In the genomic region with DNA sequence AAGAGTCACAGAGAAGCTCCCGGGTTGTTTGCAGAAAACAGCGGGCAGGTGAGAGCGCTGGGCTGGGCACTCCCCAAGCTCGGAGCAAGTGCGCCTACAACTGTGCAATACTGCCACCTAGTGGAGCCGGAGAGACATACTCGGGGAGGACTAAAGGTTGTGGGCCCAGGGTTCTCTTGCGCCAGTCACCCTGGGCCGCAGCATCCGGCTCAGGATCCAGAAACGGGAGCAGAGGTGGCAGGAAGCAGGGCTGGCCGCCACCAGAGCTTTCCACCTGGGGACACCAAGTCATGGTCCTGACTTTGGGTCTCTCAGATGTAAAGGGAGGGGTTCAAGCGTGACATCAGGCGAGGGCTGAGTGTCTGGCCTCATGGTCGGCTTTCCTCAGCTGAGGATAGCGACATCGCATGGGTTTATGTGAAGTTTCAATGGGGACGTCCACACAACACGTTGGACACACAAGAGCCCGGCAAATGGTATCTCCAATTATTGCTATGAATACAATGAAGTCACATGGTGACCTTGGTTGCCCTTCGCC, we compare ENCODE assay signal across 8 cellular contexts. TPM values are rescaled to one million over a fixed set of nuclear protein-coding genes. Genes with fewer than 3 reads are reported as not detected.
DNase-seq lines count a peak whose midpoint lies in the region; ATAC-seq and TF ChIP-seq lines count a peak whose summit lies in the region.

No MANE protein-coding gene starts in this region.

- no peak overlapping the region for H3K4me3 ChIP-seq in coronary artery
- no peak overlapping the region for H3K4me3 ChIP-seq in left lung

- no peaks in the 10 kb centered on the region for H3K9me3 Mint-ChIP-seq in activated CD4-positive, alpha-beta T cell treated with anti-CD3 and anti-CD28 coated beads, Interleukin-2, amount 10 ng/mL, durations not matched to agents 24 days and 14 days

- H3K27me3 Mint-ChIP-seq in activated CD4-positive, alpha-beta T cell treated with anti-CD3 and anti-CD28 coated beads, Interleukin-2, amount 10 ng/mL, durations not matched to agents 24 days and 14 days, result peaks cover 15% of the 10 kb centered on the region

- peaks cover 11% of the 10 kb centered on the region for H3K4me1 Mint-ChIP-seq in activated CD4-positive, alpha-beta T cell treated with anti-CD3 and anti-CD28 coated beads, Interleukin-2, amount 10 ng/mL, durations not matched to agents 24 days and 14 days

- DNase-seq in GM04504 (ENCODE audit: low read depth) (peak; percentile 46), NCI-H524 treated with DMSO at 0.1 percent for 48 hours (lab: John Stamatoyannopoulos, UW) (peak; percentile 19), coronary artery (ENCODE audit: low spot score) (no peak), left lung (peak; percentile 64 to 80)
- peak; percentile 93 for DNase-seq in activated CD4-positive, alpha-beta T cell treated with anti-CD3 and anti-CD28 coated beads, Interleukin-2, amount 10 ng/mL, durations not matched to agents 24 days and 14 days
- DNase-seq in stimulated activated CD4-positive, alpha-beta T cell treated with anti-CD3 and anti-CD28 coated beads, Interleukin-4, amount 100 ng/mL, for 48 hours (ENCODE audit: low read depth in 2 of 2), result peak; percentile 64 to 74

- no peaks in the 10 kb centered on the region for H3K9me3 ChIP-seq in left lung

- peaks cover 6 to 67% of the 10 kb centered on the region in 2 donors for H3K27me3 ChIP-seq in left lung

- H3K4me3 Mint-ChIP-seq in activated CD4-positive, alpha-beta T cell treated with anti-CD3 and anti-CD28 coated beads, Interleukin-2, amount 10 ng/mL, durations not matched to agents 24 days and 14 days, result no peak overlapping the region

- peak; percentile 69 for TF ChIP-seq CTCF in coronary artery (IDR thresholded peaks at IDR 0.05)
- peak; percentile 82 to 83 for TF ChIP-seq CTCF in left lung (IDR thresholded peaks at IDR 0.05)

- H3K27ac Mint-ChIP-seq in activated CD4-positive, alpha-beta T cell treated with anti-CD3 and anti-CD28 coated beads, Interleukin-2, amount 10 ng/mL, durations not matched to agents 24 days and 14 days, result peak overlapping the region; percentile 26

- intact Hi-C loops in activated CD4-positive, alpha-beta T cell treated with anti-CD3 and anti-CD28 coated beads, Interleukin-2, amount 10 ng/mL, durations not matched to agents 24 days and 14 days (cut with micrococcal nuclease), result loop anchor here (1.0 to 5.0 kb wide), 2 partner anchors 16 to 120 kb away; no protein-coding TSS in a partner anchor
- intact Hi-C loops in left lung (cut with DNase I), result no loop called here

- no peaks in the 10 kb centered on the region for H3K36me3 ChIP-seq in left lung

- peaks cover 0 to 7% of the 10 kb centered on the region in 2 donors for H3K4me1 ChIP-seq in left lung

- ATAC-seq in HG03354 (IDR thresholded peaks at IDR 0.05; ENCODE audit: poor library complexity, severe bottlenecking, unreplicated experiment) (peak; percentile 71), left lung (peak; percentile 100), HG02970 (IDR thresholded peaks at IDR 0.05; ENCODE audit: low FRiP score, unreplicated experiment) (no peak)

- H3K27ac ChIP-seq in coronary artery (no peak overlapping the region), left lung (no peak overlapping the region)

- H3K36me3 Mint-ChIP-seq in activated CD4-positive, alpha-beta T cell treated with anti-CD3 and anti-CD28 coated beads, Interleukin-2, amount 10 ng/mL, durations not matched to agents 24 days and 14 days (ENCODE audit: low read depth), result no peaks in the 10 kb centered on the region

RNA-seq across cellular contexts. Expression of gene KLK4, which starts 11.2 kb away (rescaled TPM):
- not detected in 2 replicates for total RNA-seq in activated CD4-positive, alpha-beta T cell treated with anti-CD3 and anti-CD28 coated beads, Interleukin-2, amount 10 ng/mL, durations not matched to agents 24 days and 14 days
- not detected for total RNA-seq in left lung

RNA-seq across cellular contexts. Expression of gene KLK5, which starts 30.5 kb away (rescaled TPM):
- not detected in 2 replicates for total RNA-seq in activated CD4-positive, alpha-beta T cell treated with anti-CD3 and anti-CD28 coated beads, Interleukin-2, amount 10 ng/mL, durations not matched to agents 24 days and 14 days
- total RNA-seq in left lung, result under 1 TPM in 1 of 2 donors, not detected in 1; 0.52 TPM

RNA-seq across cellular contexts. Expression of gene KLK6, which starts 47.0 kb away (rescaled TPM):
- total RNA-seq in activated CD4-positive, alpha-beta T cell treated with anti-CD3 and anti-CD28 coated beads, Interleukin-2, amount 10 ng/mL, durations not matched to agents 24 days and 14 days, result not detected in 2 replicates
- total RNA-seq in left lung, result not detected

RNA-seq across cellular contexts. Expression of gene KLK2, which starts 49.1 kb away (rescaled TPM):
- total RNA-seq in activated CD4-positive, alpha-beta T cell treated with anti-CD3 and anti-CD28 coated beads, Interleukin-2, amount 10 ng/mL, durations not matched to agents 24 days and 14 days, result 0.33 and 0.75 TPM in 2 replicates
- not detected for total RNA-seq in left lung
